6 cellular contexts compared by ENCODE assay signal in the genomic region with DNA sequence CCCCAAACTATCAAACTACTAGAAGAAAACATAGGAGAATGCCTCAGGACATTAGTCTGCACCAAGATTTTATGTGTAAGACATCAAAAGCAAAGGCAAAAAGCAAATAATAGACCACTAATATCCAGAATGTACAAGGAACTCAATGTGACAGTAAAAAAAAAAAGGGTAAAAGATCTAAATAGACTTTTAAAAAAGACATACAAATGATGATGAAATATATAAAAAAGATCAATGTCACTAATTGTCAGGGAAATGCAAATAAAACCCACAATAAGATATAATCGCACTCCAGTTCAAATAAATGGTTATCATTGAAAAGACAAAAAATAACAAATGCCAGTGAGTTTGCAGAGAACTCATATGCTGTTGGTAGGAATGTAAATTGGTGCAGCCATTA.
"Had no signal": no experiment of that assay in that cellular context is flagged by ENCODE, and none has a peak within 500 bp of the region (broad histone marks: within the 10 kb centered on the region; RNA-seq: fewer than 3 reads in every experiment).

No MANE protein-coding gene starts in this region.

- H3K4me2 ChIP-seq: KMS-11 had no signal

- FAIRE-seq: HTR-8/SVneo had no signal

- H3K9ac ChIP-seq: KMS-11 had no signal

- H3K27ac ChIP-seq: HL-60, KMS-11 had no signal

- DNase-seq: IMR-90, KBM-7, KG1 had no signal
